Comparison of ENCODE assay signal across 10 cellular contexts in genomic region chr15:62163847-62164499, GRCh38. TPM values are rescaled to one million over a fixed set of nuclear protein-coding genes. Genes with fewer than 3 reads are reported as not detected.
DNase-seq lines count a peak whose midpoint lies in the region; ATAC-seq and TF ChIP-seq lines count a peak whose summit lies in the region.
"Had no signal": no experiment of that assay in that cellular context is flagged by ENCODE, and none has a peak within 500 bp of the region (broad histone marks: within the 10 kb centered on the region; RNA-seq: fewer than 3 reads in every experiment).

No MANE protein-coding gene starts in this region.

- H3K4me1 ChIP-seq in lung (ENCODE audit: control insufficient read depth in 2 of 2, insufficient read depth in 2 of 2, low read length in 2 of 2) (peaks cover 0 to 8% of the 10 kb centered on the region in 2 donors), thymus (ENCODE audit: control insufficient read depth, insufficient read depth, low read length) (peaks cover 3% of the 10 kb centered on the region)

- H3K4me1 Mint-ChIP-seq in activated CD4-positive, alpha-beta memory T cell treated with anti-CD3 and anti-CD28 coated beads for 36 hours (ENCODE audit: low read depth), result peaks cover 10% of the 10 kb centered on the region
- peaks cover 13% of the 10 kb centered on the region for H3K4me1 Mint-ChIP-seq in activated CD4-positive, alpha-beta memory T cell treated with anti-CD3 and anti-CD28 coated beads, Interleukin-2, amount 10 ng/mL, durations not matched to agents 7 days and 5 days

- no peaks in the 10 kb centered on the region for H3K36me3 Mint-ChIP-seq in activated CD4-positive, alpha-beta memory T cell treated with anti-CD3 and anti-CD28 coated beads for 36 hours
- peaks cover 3% of the 10 kb centered on the region for H3K36me3 Mint-ChIP-seq in activated CD4-positive, alpha-beta memory T cell treated with anti-CD3 and anti-CD28 coated beads, Interleukin-2, amount 10 ng/mL, durations not matched to agents 7 days and 5 days (ENCODE audit: low read depth)

- no peak for TF ChIP-seq CTCF in lung (IDR thresholded peaks at IDR 0.05; ENCODE audit: control extremely low read depth, extremely low read depth)

- CTCF ChIA-PET in activated CD4-positive, alpha-beta memory T cell treated with anti-CD3 and anti-CD28 coated beads for 36 hours (lab: Charles Lee), result no interaction called here
- CTCF ChIA-PET in activated CD4-positive, alpha-beta memory T cell treated with anti-CD3 and anti-CD28 coated beads, Interleukin-2, amount 10 ng/mL, durations not matched to agents 7 days and 5 days (lab: Charles Lee), result no interaction called here

- H3K4me3 Mint-ChIP-seq in activated CD4-positive, alpha-beta memory T cell treated with anti-CD3 and anti-CD28 coated beads for 36 hours, result peak overlapping the region; percentile 18
- no peak overlapping the region for H3K4me3 Mint-ChIP-seq in activated CD4-positive, alpha-beta memory T cell treated with anti-CD3 and anti-CD28 coated beads, Interleukin-2, amount 10 ng/mL, durations not matched to agents 7 days and 5 days

- no peaks in the 10 kb centered on the region for H3K27me3 ChIP-seq in lung (ENCODE audit: control insufficient read depth, insufficient read depth)
- peaks cover 43% of the 10 kb centered on the region for H3K27me3 ChIP-seq in thymus (ENCODE audit: control insufficient read depth, insufficient read depth)
- H3K27me3 ChIP-seq: BLaER1 had no signal

- POLR2A ChIA-PET in activated CD4-positive, alpha-beta memory T cell treated with anti-CD3 and anti-CD28 coated beads for 36 hours (lab: Charles Lee), result no interaction called here
- POLR2A ChIA-PET in activated CD4-positive, alpha-beta memory T cell treated with anti-CD3 and anti-CD28 coated beads, Interleukin-2, amount 10 ng/mL, durations not matched to agents 7 days and 5 days (lab: Charles Lee), result interaction anchor here (1.4 kb wide), 1 partner anchor 22 kb away, joined by 5 read pairs; no protein-coding TSS in a partner anchor

- H3K36me3 ChIP-seq in lung (ENCODE audit: control insufficient read depth in 2 of 2, insufficient read depth in 2 of 2, low read length in 2 of 2) (no peaks in the 10 kb centered on the region), thymus (ENCODE audit: control insufficient read depth, insufficient read depth) (no peaks in the 10 kb centered on the region)
- H3K36me3 ChIP-seq: BLaER1 had no signal

- H3K27ac ChIP-seq in lung (ENCODE audit: low read depth in 1 of 2, low read length in 1 of 2) (peak overlapping the region; percentile 77 to 87), thymus (ENCODE audit: low read depth) (peak overlapping the region; percentile 42)
- H3K27ac ChIP-seq: BLaER1, KMS-11 had no signal

- intact Hi-C loops in activated CD4-positive, alpha-beta memory T cell treated with anti-CD3 and anti-CD28 coated beads for 36 hours (cut with micrococcal nuclease), result no loop called here

- peak; percentile 12 for DNase-seq in activated CD4-positive, alpha-beta memory T cell treated with anti-CD3 and anti-CD28 coated beads for 36 hours
- no peak for DNase-seq in activated CD4-positive, alpha-beta memory T cell treated with anti-CD3 and anti-CD28 coated beads, Interleukin-2, amount 10 ng/mL, durations not matched to agents 7 days and 5 days
- DNase-seq in dermis blood vessel endothelial cell (peak; percentile 51), lung (ENCODE audit: low spot score) (no peak), NCI-H2081 (lab: John Stamatoyannopoulos, UW) (no peak)
- no peak for DNase-seq in activated CD4-positive, alpha-beta T cell treated with anti-CD3 and anti-CD28 coated beads, Interleukin-2, amount 50 U/mL, for 4 hours

- H3K9me3 ChIP-seq in lung (ENCODE audit: control insufficient read depth in 2 of 2, insufficient read depth in 1 of 2, low read length in 1 of 2) (no peaks in the 10 kb centered on the region), thymus (ENCODE audit: control insufficient read depth) (no peaks in the 10 kb centered on the region)

- H3K27me3 Mint-ChIP-seq in activated CD4-positive, alpha-beta memory T cell treated with anti-CD3 and anti-CD28 coated beads for 36 hours, result peaks cover 63% of the 10 kb centered on the region
- peaks cover 69% of the 10 kb centered on the region for H3K27me3 Mint-ChIP-seq in activated CD4-positive, alpha-beta memory T cell treated with anti-CD3 and anti-CD28 coated beads, Interleukin-2, amount 10 ng/mL, durations not matched to agents 7 days and 5 days

- ATAC-seq in lung (ENCODE audit: insufficient read depth, low FRiP score) (peak; percentile 21), GM19463 (IDR thresholded peaks at IDR 0.05; ENCODE audit: unreplicated experiment) (no peak)

- WGBS in lung, 2 donors, result 3% methylated on average over 46 to 86 of the region's 86 CpGs
- 4% methylated on average over 86 of the region's 86 CpGs for WGBS in thymus

- H3K4me3 ChIP-seq in lung, result peak overlapping the region; percentile 65
- peak overlapping the region; percentile 43 for H3K4me3 ChIP-seq in thymus (ENCODE audit: low read length)
- H3K4me3 ChIP-seq: BLaER1 had no signal

- no peaks in the 10 kb centered on the region for H3K9me3 Mint-ChIP-seq in activated CD4-positive, alpha-beta memory T cell treated with anti-CD3 and anti-CD28 coated beads for 36 hours
- no peaks in the 10 kb centered on the region for H3K9me3 Mint-ChIP-seq in activated CD4-positive, alpha-beta memory T cell treated with anti-CD3 and anti-CD28 coated beads, Interleukin-2, amount 10 ng/mL, durations not matched to agents 7 days and 5 days

- H3K27ac Mint-ChIP-seq in activated CD4-positive, alpha-beta memory T cell treated with anti-CD3 and anti-CD28 coated beads for 36 hours, result no peak overlapping the region
- no peak overlapping the region for H3K27ac Mint-ChIP-seq in activated CD4-positive, alpha-beta memory T cell treated with anti-CD3 and anti-CD28 coated beads, Interleukin-2, amount 10 ng/mL, durations not matched to agents 7 days and 5 days

RNA-seq across cellular contexts. Expression of gene C2CD4B, which starts 1.1 kb away (rescaled TPM):
- total RNA-seq in activated CD4-positive, alpha-beta memory T cell treated with anti-CD3 and anti-CD28 coated beads for 36 hours, result 1 to 10 TPM; 1.5 TPM
- under 1 TPM; 0.23 to 0.40 TPM for total RNA-seq in activated CD4-positive, alpha-beta memory T cell treated with anti-CD3 and anti-CD28 coated beads, Interleukin-2, amount 10 ng/mL, durations not matched to agents 7 days and 5 days
- 34.9 and 96.0 TPM in 2 replicates for total RNA-seq in dermis blood vessel endothelial cell
- 10 to 100 TPM in 1 of 2 donors, 1 to 10 TPM in 1; 7.2 to 12.6 TPM for total RNA-seq in lung
- polyA plus RNA-seq in lung, result 1 to 10 TPM; 3.4 to 8.1 TPM
- polyA plus RNA-seq in thymus, result 8.8 TPM

Comparison
In these comparisons a context has a peak if more than half of its experiments do, and no peak if none do; other contexts are left out.
1. DNase-seq: peak in activated CD4-positive, alpha-beta memory T cell treated with anti-CD3 and anti-CD28 coated beads for 36 hours (single experiment) and dermis blood vessel endothelial cell (single experiment); none in activated CD4-positive, alpha-beta memory T cell treated with anti-CD3 and anti-CD28 coated beads, Interleukin-2, amount 10 ng/mL, durations not matched to agents 7 days and 5 days (single experiment), lung (single experiment), NCI-H2081 (0 of 2) and activated CD4-positive, alpha-beta T cell treated with anti-CD3 and anti-CD28 coated beads, Interleukin-2, amount 50 U/mL, for 4 hours (0 of 2).